10 cellular contexts compared by ENCODE assay signal in the genomic region with DNA sequence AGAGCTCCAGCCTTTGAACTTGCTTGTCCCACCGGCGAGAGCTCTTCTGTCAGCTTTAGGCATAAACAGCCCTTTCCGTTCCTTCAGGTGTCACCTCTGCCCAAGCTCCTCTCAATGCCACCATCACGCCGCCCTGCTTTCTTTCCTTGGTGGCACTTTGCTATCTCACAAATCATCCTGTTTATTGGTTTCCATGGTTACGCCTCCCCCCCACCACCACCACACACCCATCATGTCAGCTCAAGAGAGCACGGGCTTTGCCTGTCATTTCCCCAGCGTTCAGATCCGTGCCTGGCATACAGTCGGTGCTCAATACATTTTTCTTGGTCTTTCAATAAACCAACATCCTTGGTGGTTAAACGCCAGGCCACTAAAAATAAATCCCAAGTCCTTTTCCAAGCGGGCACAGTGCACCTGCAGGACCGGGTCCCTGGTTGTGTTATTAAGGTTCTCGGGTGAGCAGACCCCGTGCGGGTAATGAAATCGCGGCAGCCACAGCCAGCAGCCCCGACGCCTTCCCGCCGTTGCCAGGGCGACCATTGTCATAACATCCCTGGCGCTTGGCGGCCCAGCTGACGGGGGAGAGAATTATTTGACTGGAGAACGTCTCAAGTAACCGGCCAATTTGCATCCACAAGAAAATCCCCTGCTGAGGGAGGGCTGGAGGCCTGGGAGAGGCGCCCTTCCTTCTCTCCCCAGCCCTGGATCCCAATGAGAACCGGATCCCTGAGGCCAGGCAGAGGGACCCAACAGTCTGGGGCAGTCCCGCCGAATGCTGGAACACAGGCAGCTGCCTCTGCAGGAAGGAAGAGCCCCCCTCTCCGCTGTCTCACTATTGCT.
DNase-seq lines count a peak whose midpoint lies in the region; ATAC-seq, FAIRE-seq and TF ChIP-seq lines count a peak whose summit lies in the region.
"Had no signal": no experiment of that assay in that cellular context is flagged by ENCODE, and none has a peak within 500 bp of the region (broad histone marks: within the 10 kb centered on the region; RNA-seq: fewer than 3 reads in every experiment).

No MANE protein-coding gene starts in this region.

- CTCF ChIA-PET in K562 (lab: Yijun Ruan, JAX; ENCODE audit: low intra/inter-chr PET ratio) = interaction anchor here (0.7 to 2.7 kb wide), 3 partner anchors 159 to 1161 kb away, joined by 3 to 23 read pairs (median 3); no protein-coding TSS in a partner anchor

- FAIRE-seq in K562 (lab: Jason Lieb, UNC) = no peak

- DNase-seq in DMS 273 (lab: John Stamatoyannopoulos, UW; ENCODE audit: unreplicated experiment) (peak; percentile 84), DMS 273 treated with DMSO at 0.1 percent for 48 hours (lab: John Stamatoyannopoulos, UW) (no peak), NCI-H82 treated with DMSO at 0.1 percent for 48 hours (lab: John Stamatoyannopoulos, UW; ENCODE audit: unreplicated experiment) (peak; percentile 25), K562 (ENCODE audit: extremely low read depth in 1 of 4, low spot score in 3 of 4) (peak in 3 of 4 experiments; percentile 12 to 24 (median 15)), naive B cell (peak; percentile 27), epidermal melanocyte (ENCODE audit: insufficient read length, low spot score) (no peak), NCI-H2081 (lab: John Stamatoyannopoulos, UW) (no peak), tibial artery (no peak)
- DNase-seq: heart left ventricle had no signal

- no peak overlapping the region for H3K9ac ChIP-seq in K562 (ENCODE audit: insufficient read depth in 1 of 2, low read depth in 2 of 2, low read length in 2 of 2)

- BruUV-seq in K562 (replicated peaks; lab: Mats Ljungman, UMichigan) = no TSS peak

- in situ Hi-C loops in K562 (cut with MboI) = loop anchor here (10.0 kb wide), 1 partner anchor 509 kb away; no protein-coding TSS in a partner anchor

- no peaks in the 10 kb centered on the region for H3K36me3 Mint-ChIP-seq in naive B cell

- H3K9me3 ChIP-seq in K562 (replicated peaks; ENCODE audit: control insufficient read depth, insufficient read depth, low read depth, low read length) (no peaks in the 10 kb centered on the region), tibial artery (no peaks in the 10 kb centered on the region)
- H3K9me3 ChIP-seq: heart left ventricle had no signal

- TF ChIP-seq POLR2A in K562 (conservative IDR thresholded peaks at IDR 0.05) = no peak

- peaks cover 0 to 2% (median 0%) of the 10 kb centered on the region in 7 donors for H3K9me3 Mint-ChIP-seq in naive B cell

- no peak overlapping the region for H2AFZ ChIP-seq in K562 (ENCODE audit: low read depth, low read length)

- no peak overlapping the region for H3K4me3 ChIP-seq in K562
- no peak overlapping the region for H3K4me3 ChIP-seq in tibial artery
- H3K4me3 ChIP-seq: heart left ventricle had no signal

- H3K27me3 Mint-ChIP-seq in naive B cell = peaks cover 3 to 16% (median 10%) of the 10 kb centered on the region in 3 donors

- peak overlapping the region in 1 of 8 donors; percentile 48 for H3K4me3 Mint-ChIP-seq in naive B cell

- no peak for TF ChIP-seq RAD21 in K562 (CRISPR knock-in tag; conservative IDR thresholded peaks at IDR 0.05 in 1 of 2, IDR thresholded peaks at IDR 0.05 in 1 of 2)

- peak overlapping the region; percentile 28 to 91 (median 73) for H3K27ac Mint-ChIP-seq in naive B cell

- H3K4me1 Mint-ChIP-seq in naive B cell = peaks cover 5 to 13% (median 9%) of the 10 kb centered on the region in 3 donors

- TF ChIP-seq EP300 in K562 (IDR thresholded peaks at IDR 0.05; ENCODE audit: low read length) = no peak

- H4K20me1 ChIP-seq in K562 (replicated peaks; ENCODE audit: control insufficient read depth, insufficient read depth, low read length) = no peaks in the 10 kb centered on the region

- no peaks in the 10 kb centered on the region for H3K79me2 ChIP-seq in K562 (ENCODE audit: control insufficient read depth, insufficient read depth, low read length)

- H3K4me1 ChIP-seq in K562 (replicated peaks in 1 of 2; ENCODE audit: control insufficient read depth in 2 of 2, insufficient read depth in 2 of 2, low read length in 2 of 2) (peaks cover 0 to 4% of the 10 kb centered on the region in 2 experiments; a peak in 1 of 5 replicates), tibial artery (no peaks in the 10 kb centered on the region)

- 5% methylated on average over 27 of the region's 33 CpGs for WGBS in K562 (ENCODE audit: insufficient coverage, low coverage, missing lambda C conversion rate)

- intact Hi-C loops in K562 (cut with micrococcal nuclease) = loop anchor here (2.0 to 10.0 kb wide), 4 partner anchors 159 to 501 kb away; a partner anchor contains a TSS
- intact Hi-C loops in tibial artery (cut with DNase I; ENCODE audit: low total_unique reads) = loop anchor here (10.0 kb wide), 1 partner anchor 499 kb away; a partner anchor contains a TSS

- no peaks in the 10 kb centered on the region for H3K9me1 ChIP-seq in K562 (ENCODE audit: control insufficient read depth, insufficient read depth, low read length)

- TF ChIP-seq CTCF in K562 (IDR thresholded peaks at IDR 0.05 in 2 of 3, conservative IDR thresholded peaks at IDR 0.05 in 1 of 3; ENCODE audit: insufficient read depth in 2 of 3, low read depth in 1 of 3, low read length in 3 of 3) = no peak
- TF ChIP-seq CTCF in tibial artery (IDR thresholded peaks at IDR 0.05) = no peak

- ATAC-seq in K562 (peak; percentile 39), naive B cell (ENCODE audit: low read depth in 2 of 2) (peak; percentile 66 to 69)

- no peaks in the 10 kb centered on the region for H3K36me3 ChIP-seq in K562 (ENCODE audit: control insufficient read depth, insufficient read depth, low read length)
- H3K36me3 ChIP-seq in tibial artery = no peaks in the 10 kb centered on the region
- H3K36me3 ChIP-seq: heart left ventricle had no signal

- H3K27me3 ChIP-seq in K562 (ENCODE audit: control insufficient read depth in 2 of 2, insufficient read depth in 2 of 2, low read length in 2 of 2) (peaks cover 17 to 24% of the 10 kb centered on the region in 2 experiments; a peak in 4 of 5 replicates), tibial artery (peaks cover 0 to 24% of the 10 kb centered on the region in 2 donors)

- H3K27ac ChIP-seq in K562 (ENCODE audit: extremely low read depth, low read depth, low read length) (no peak overlapping the region), tibial artery (no peak overlapping the region)
- H3K27ac ChIP-seq: 22Rv1, heart left ventricle had no signal

- no peak overlapping the region for H3K4me2 ChIP-seq in K562 (ENCODE audit: insufficient read depth, low read length)

- POLR2A ChIA-PET in K562 (lab: Yijun Ruan, JAX) = interaction anchor here (0.6 to 0.7 kb wide), 3 partner anchors 19 to 667 kb away, joined by 3 read pairs; no protein-coding TSS in a partner anchor

TF ChIP-seq in K562, 482 proteins besides CTCF, POLR2A, EP300 and RAD21 (continues in another document):
- TF ChIP-seq, protein P1, sequence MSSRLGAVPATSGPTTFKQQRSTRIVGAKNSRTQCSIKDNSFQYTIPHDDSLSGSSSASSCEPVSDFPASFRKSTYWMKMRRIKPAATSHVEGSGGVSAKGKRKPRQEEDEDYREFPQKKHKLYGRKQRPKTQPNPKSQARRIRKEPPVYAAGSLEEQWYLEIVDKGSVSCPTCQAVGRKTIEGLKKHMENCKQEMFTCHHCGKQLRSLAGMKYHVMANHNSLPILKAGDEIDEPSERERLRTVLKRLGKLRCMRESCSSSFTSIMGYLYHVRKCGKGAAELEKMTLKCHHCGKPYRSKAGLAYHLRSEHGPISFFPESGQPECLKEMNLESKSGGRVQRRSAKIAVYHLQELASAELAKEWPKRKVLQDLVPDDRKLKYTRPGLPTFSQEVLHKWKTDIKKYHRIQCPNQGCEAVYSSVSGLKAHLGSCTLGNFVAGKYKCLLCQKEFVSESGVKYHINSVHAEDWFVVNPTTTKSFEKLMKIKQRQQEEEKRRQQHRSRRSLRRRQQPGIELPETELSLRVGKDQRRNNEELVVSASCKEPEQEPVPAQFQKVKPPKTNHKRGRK (tag; IDR thresholded peaks at IDR 0.05) = no peak
- TF ChIP-seq, protein P2, sequence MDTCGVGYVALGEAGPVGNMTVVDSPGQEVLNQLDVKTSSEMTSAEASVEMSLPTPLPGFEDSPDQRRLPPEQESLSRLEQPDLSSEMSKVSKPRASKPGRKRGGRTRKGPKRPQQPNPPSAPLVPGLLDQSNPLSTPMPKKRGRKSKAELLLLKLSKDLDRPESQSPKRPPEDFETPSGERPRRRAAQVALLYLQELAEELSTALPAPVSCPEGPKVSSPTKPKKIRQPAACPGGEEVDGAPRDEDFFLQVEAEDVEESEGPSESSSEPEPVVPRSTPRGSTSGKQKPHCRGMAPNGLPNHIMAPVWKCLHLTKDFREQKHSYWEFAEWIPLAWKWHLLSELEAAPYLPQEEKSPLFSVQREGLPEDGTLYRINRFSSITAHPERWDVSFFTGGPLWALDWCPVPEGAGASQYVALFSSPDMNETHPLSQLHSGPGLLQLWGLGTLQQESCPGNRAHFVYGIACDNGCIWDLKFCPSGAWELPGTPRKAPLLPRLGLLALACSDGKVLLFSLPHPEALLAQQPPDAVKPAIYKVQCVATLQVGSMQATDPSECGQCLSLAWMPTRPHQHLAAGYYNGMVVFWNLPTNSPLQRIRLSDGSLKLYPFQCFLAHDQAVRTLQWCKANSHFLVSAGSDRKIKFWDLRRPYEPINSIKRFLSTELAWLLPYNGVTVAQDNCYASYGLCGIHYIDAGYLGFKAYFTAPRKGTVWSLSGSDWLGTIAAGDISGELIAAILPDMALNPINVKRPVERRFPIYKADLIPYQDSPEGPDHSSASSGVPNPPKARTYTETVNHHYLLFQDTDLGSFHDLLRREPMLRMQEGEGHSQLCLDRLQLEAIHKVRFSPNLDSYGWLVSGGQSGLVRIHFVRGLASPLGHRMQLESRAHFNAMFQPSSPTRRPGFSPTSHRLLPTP (IDR thresholded peaks at IDR 0.05; ENCODE audit: borderline replicate concordance, extremely low read depth, insufficient read length) = no peak
- no peak for TF ChIP-seq TOE1 (IDR thresholded peaks at IDR 0.05; ENCODE audit: borderline replicate concordance)
- TF ChIP-seq TOE1 (CRISPR knock-in tag; IDR thresholded peaks at IDR 0.05; ENCODE audit: borderline replicate concordance, low read depth) = no peak
- TF ChIP-seq, protein P3, sequence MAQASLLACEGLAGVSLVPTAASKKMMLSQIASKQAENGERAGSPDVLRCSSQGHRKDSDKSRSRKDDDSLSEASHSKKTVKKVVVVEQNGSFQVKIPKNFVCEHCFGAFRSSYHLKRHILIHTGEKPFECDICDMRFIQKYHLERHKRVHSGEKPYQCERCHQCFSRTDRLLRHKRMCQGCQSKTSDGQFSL (CRISPR knock-in tag; IDR thresholded peaks at IDR 0.05) = peak; percentile 65; the same call in 1 of the 2 replicates
- TF ChIP-seq, protein P3 (tag; IDR thresholded peaks at IDR 0.05) = no peak
- TF ChIP-seq TFAM (CRISPR knock-in tag; conservative IDR thresholded peaks at IDR 0.05) = no peak
- TF ChIP-seq ZNF3 (CRISPR knock-in tag; IDR thresholded peaks at IDR 0.05) = no peak

Comparison
In these comparisons a context has a peak if more than half of its experiments do, and no peak if none do; other contexts are left out.
1. DNase-seq: peak in DMS 273 (single experiment), NCI-H82 treated with DMSO at 0.1 percent for 48 hours (single experiment), K562 (3 of 4) and naive B cell (single experiment); none in DMS 273 treated with DMSO at 0.1 percent for 48 hours (single experiment), epidermal melanocyte (single experiment), NCI-H2081 (0 of 2) and tibial artery (0 of 2).